Comparison of ENCODE assay signal across 1 cellular context in genomic region chr19:4139614-4140236, GRCh38.
TF ChIP-seq lines count a peak whose summit lies in the region.

No MANE protein-coding gene starts in this region.

TF ChIP-seq in HepG2, 621 proteins besides CTCF, POLR2A, EP300 and RAD21 (continued from another document and continues in another):
- TF ChIP-seq USF2 (IDR thresholded peaks at IDR 0.05; ENCODE audit: low read depth, low read length): no peak
- TF ChIP-seq USF2 (CRISPR knock-in tag; IDR thresholded peaks at IDR 0.05; ENCODE audit: borderline replicate concordance): no peak
- 0 out of 2 replicates have a peak, but pooled peaks have one; percentile 22 for TF ChIP-seq ZNF33B (CRISPR knock-in tag; IDR thresholded peaks at IDR 0.05)
- no peak for TF ChIP-seq ZNF597 (CRISPR knock-in tag; IDR thresholded peaks at IDR 0.05)
- no peak for TF ChIP-seq THYN1 (CRISPR knock-in tag; IDR thresholded peaks at IDR 0.05; ENCODE audit: borderline replicate concordance, low read depth)
- no peak for TF ChIP-seq PHF5A (CRISPR knock-in tag; IDR thresholded peaks at IDR 0.05; ENCODE audit: low read depth, unreplicated experiment)
- peak; percentile 35 for TF ChIP-seq YY1 (IDR thresholded peaks at IDR 0.05; ENCODE audit: insufficient read depth, insufficient replicate concordance, low read depth, low read length)
- no peak for TF ChIP-seq TBX2 (CRISPR knock-in tag; IDR thresholded peaks at IDR 0.05; ENCODE audit: borderline replicate concordance)
- no peak for TF ChIP-seq CBFB (CRISPR knock-in tag; IDR thresholded peaks at IDR 0.05)
- TF ChIP-seq BRCA1 (CRISPR knock-in tag; IDR thresholded peaks at IDR 0.05): no peak
- TF ChIP-seq ZNF790 (CRISPR knock-in tag; IDR thresholded peaks at IDR 0.05; ENCODE audit: borderline replicate concordance): 0 out of 2 replicates have a peak, but pooled peaks have one; percentile 51
- no peak for TF ChIP-seq GPN1 (CRISPR knock-in tag; IDR thresholded peaks at IDR 0.05; ENCODE audit: borderline replicate concordance)
- no peak for TF ChIP-seq ZBTB3 (CRISPR knock-in tag; IDR thresholded peaks at IDR 0.05; ENCODE audit: borderline replicate concordance, low read depth)
- TF ChIP-seq ZC3H4 (CRISPR knock-in tag; IDR thresholded peaks at IDR 0.05; ENCODE audit: borderline replicate concordance): no peak
- TF ChIP-seq RXRB (CRISPR knock-in tag; IDR thresholded peaks at IDR 0.05; ENCODE audit: borderline replicate concordance): peak; percentile 27; the same call in 1 of the 2 replicates
- TF ChIP-seq XRCC5 (optimal IDR thresholded peaks at IDR 0.05; ENCODE audit: low read length): peak; percentile 74
- no peak for TF ChIP-seq PLSCR1 (CRISPR knock-in tag; IDR thresholded peaks at IDR 0.05; ENCODE audit: borderline replicate concordance)
- TF ChIP-seq AGO2 (optimal IDR thresholded peaks at IDR 0.05; ENCODE audit: low read depth, low read length): no peak
- TF ChIP-seq HDAC1 (CRISPR knock-in tag; IDR thresholded peaks at IDR 0.05): no peak; the same call in 1 of the 2 replicates
- TF ChIP-seq KDM2A (CRISPR knock-in tag; IDR thresholded peaks at IDR 0.05; ENCODE audit: borderline replicate concordance, low read depth): peak; percentile 78
- TF ChIP-seq BHLHE40 (IDR thresholded peaks at IDR 0.05; ENCODE audit: low read length): no peak
- TF ChIP-seq HMGXB3 (CRISPR knock-in tag; IDR thresholded peaks at IDR 0.05; ENCODE audit: borderline replicate concordance): no peak
- peak; percentile 22; the same call in 1 of the 2 replicates for TF ChIP-seq ARID4A (CRISPR knock-in tag; IDR thresholded peaks at IDR 0.05; ENCODE audit: borderline replicate concordance)
- 0 out of 2 replicates have a peak, but pooled peaks have one; percentile 12 for TF ChIP-seq ZNF605 (CRISPR knock-in tag; IDR thresholded peaks at IDR 0.05)
- no peak for TF ChIP-seq NAIF1 (CRISPR knock-in tag; IDR thresholded peaks at IDR 0.05; ENCODE audit: borderline replicate concordance)
- no peak for TF ChIP-seq PLRG1 (conservative IDR thresholded peaks at IDR 0.05)
- TF ChIP-seq SP4 (CRISPR knock-in tag; IDR thresholded peaks at IDR 0.05): no peak; the same call in 1 of the 2 replicates
- no peak for TF ChIP-seq ZNF276 (CRISPR knock-in tag; IDR thresholded peaks at IDR 0.05; ENCODE audit: low read depth)
- TF ChIP-seq HMGXB4 (CRISPR knock-in tag; IDR thresholded peaks at IDR 0.05; ENCODE audit: borderline replicate concordance in 1 of 2, low read depth in 1 of 2): peak; percentile 32 to 63; a peak in 1 of 4 replicates
- TF ChIP-seq ZNF607 (CRISPR knock-in tag; IDR thresholded peaks at IDR 0.05; ENCODE audit: borderline replicate concordance): no peak
- TF ChIP-seq ZSCAN5A (CRISPR knock-in tag; IDR thresholded peaks at IDR 0.05; ENCODE audit: borderline replicate concordance): no peak
- TF ChIP-seq HMGA1 (CRISPR knock-in tag; conservative IDR thresholded peaks at IDR 0.05): no peak
- no peak for TF ChIP-seq ZBTB38 (CRISPR knock-in tag; IDR thresholded peaks at IDR 0.05)
- TF ChIP-seq ZNF326 (CRISPR knock-in tag; IDR thresholded peaks at IDR 0.05; ENCODE audit: borderline replicate concordance): no peak
- no peak for TF ChIP-seq TARDBP (CRISPR knock-in tag; IDR thresholded peaks at IDR 0.05)
- peak; percentile 37; the same call in 1 of the 2 replicates for TF ChIP-seq SAP130 (CRISPR knock-in tag; IDR thresholded peaks at IDR 0.05; ENCODE audit: low read depth)
- TF ChIP-seq KDM1A (CRISPR knock-in tag; IDR thresholded peaks at IDR 0.05): peak; percentile 71; the same call in 1 of the 2 replicates
- TF ChIP-seq SMC3 (IDR thresholded peaks at IDR 0.05; ENCODE audit: low read length): peak; percentile 58
- TF ChIP-seq SSRP1 (CRISPR knock-in tag; IDR thresholded peaks at IDR 0.05): 0 out of 2 replicates have a peak, but pooled peaks have one; percentile 61
- no peak for TF ChIP-seq CBX5 (CRISPR knock-in tag; IDR thresholded peaks at IDR 0.05; ENCODE audit: borderline replicate concordance)
- TF ChIP-seq ZNF660 (CRISPR knock-in tag; IDR thresholded peaks at IDR 0.05; ENCODE audit: borderline replicate concordance, low read depth): no peak
